Comparison of ENCODE assay signal across 30 cellular contexts in the genomic region with DNA sequence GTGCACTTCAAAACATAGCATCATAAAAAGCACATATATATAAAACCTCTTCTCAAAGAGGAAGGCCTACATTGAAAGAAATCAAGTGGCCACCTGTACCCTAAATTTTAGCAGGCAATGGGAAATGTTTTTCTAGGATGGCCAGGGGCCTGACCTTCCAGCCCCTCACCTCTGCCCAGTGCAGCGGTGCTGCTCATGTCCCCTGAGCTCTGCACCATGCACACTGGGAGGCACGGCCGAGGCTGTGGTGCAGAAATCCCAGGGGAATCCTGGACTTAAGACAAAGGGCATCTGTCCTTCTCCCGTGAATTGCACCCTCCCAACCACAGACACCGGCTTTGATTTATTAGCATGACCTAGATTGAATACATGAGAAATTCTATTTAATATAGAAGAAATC.
"Had no signal": no experiment of that assay in that cellular context is flagged by ENCODE, and none has a peak within 500 bp of the region (broad histone marks: within the 10 kb centered on the region; RNA-seq: fewer than 3 reads in every experiment).

No MANE protein-coding gene starts in this region.

- H3K4me3 ChIP-seq: adrenal gland, ascending aorta, body of pancreas, breast epithelium, cardiac muscle cell had no signal

- H3K27ac ChIP-seq: adrenal gland, ascending aorta, body of pancreas, brain microvascular endothelial cell, breast epithelium, cardiac muscle cell had no signal

- H3K4me1 ChIP-seq: adrenal gland, ascending aorta, body of pancreas, breast epithelium had no signal

- ATAC-seq: activated naive CD4-positive, alpha-beta T cell treated with anti-CD3 and anti-CD28 coated beads, Interleukin-2, amount 50 U/mL, for 72 hours; activated naive CD8-positive, alpha-beta T cell treated with anti-CD3 and anti-CD28 coated beads, Interleukin-2, amount 50 U/mL, for 24 hours; activated T-cell treated with anti-CD3 and anti-CD28 coated beads, Interleukin-2, amount 50 U/mL, for 4 hours; activated T-cell treated with anti-CD3 and anti-CD28 coated beads, Interleukin-2, amount 50 U/mL, for 72 hours; activated T-helper 17 cell treated with anti-CD3 and anti-CD28 coated beads, Interleukin-2, amount 50 U/mL, for 72 hours; body of pancreas had no signal

- H3K27me3 ChIP-seq: adrenal gland, ascending aorta, body of pancreas, brain microvascular endothelial cell, breast epithelium, cardiac muscle cell had no signal

- DNase-seq: activated effector memory CD4-positive, alpha-beta T cell treated with anti-CD3 and anti-CD28 coated beads, Interleukin-2, amount 50 U/mL, for 16 hours; activated effector memory CD4-positive, alpha-beta T cell treated with Interleukin-2 at 50 U/mL for 16 hours; activated gamma-delta T cell; activated gamma-delta T cell treated with Interleukin-2 at 50 U/mL for 16 hours; activated naive CD4-positive, alpha-beta T cell; activated naive CD4-positive, alpha-beta T cell treated with anti-CD3 and anti-CD28 coated beads for 36 hours; activated naive CD4-positive, alpha-beta T cell treated with anti-CD3 and anti-CD28 coated beads, Interleukin-2, amount 10 ng/mL, durations not matched to agents 7 days and 5 days; activated naive CD4-positive, alpha-beta T cell treated with anti-CD3 and anti-CD28 coated beads, Interleukin-2, amount 50 U/mL, for 16 hours; activated naive CD4-positive, alpha-beta T cell treated with Interleukin-2 at 50 U/mL for 16 hours; activated naive CD8-positive, alpha-beta T cell treated with anti-CD3 and anti-CD28 coated beads for 36 hours; activated naive CD8-positive, alpha-beta T cell treated with anti-CD3 and anti-CD28 coated beads, Interleukin-2, amount 10 ng/mL, durations not matched to agents 7 days and 5 days; activated naive CD8-positive, alpha-beta T cell treated with anti-CD3 and anti-CD28 coated beads, Interleukin-2, amount 50 U/mL, for 24 hours; activated T-cell treated with anti-CD3 and anti-CD28 coated beads, Interleukin-2, amount 50 U/mL, for 4 hours; activated T-cell treated with anti-CD3 and anti-CD28 coated beads, Interleukin-2, amount 50 U/mL, for 48 hours; activated T-cell treated with anti-CD3 and anti-CD28 coated beads, Interleukin-2, amount 50 U/mL, for 72 hours; adrenal gland; amniotic stem cell; amygdala; anterior cingulate cortex; aorta; body of pancreas; brain microvascular endothelial cell; caudate nucleus; central memory CD4-positive, alpha-beta T cell; cerebellar nuclear complex had no signal

- H3K36me3 ChIP-seq: adrenal gland, ascending aorta, brain microvascular endothelial cell, breast epithelium, cardiac muscle cell had no signal

- H3K9me3 ChIP-seq: adrenal gland, ascending aorta, body of pancreas, breast epithelium had no signal
